ENCODE assay signal across 8 cellular contexts in genomic region chr15:69160141-69160975, GRCh38. TPM values are rescaled to one million over a fixed set of nuclear protein-coding genes. Genes with fewer than 3 reads are reported as not detected.
DNase-seq lines count a peak whose midpoint lies in the region; ATAC-seq and TF ChIP-seq lines count a peak whose summit lies in the region.

Gene GLCE, plus strand, starts transcription at chr15:69160635. Its CDS starts 95,172 bp downstream, at chr15:69255807.

- H3K36me3 ChIP-seq in PC-3 (ENCODE audit: low read depth, low read length) = no peaks in the 10 kb centered on the region

- peak within 1 kb of the TSS; percentile 75 for H3K4me3 ChIP-seq in Jurkat, Clone E6-1 (ENCODE audit: low read length)
- peak within 1 kb of the TSS; percentile 93 for H3K4me3 ChIP-seq in PC-3 (ENCODE audit: low read length)

- BruUV-seq in PC-3 (replicated peaks; lab: Mats Ljungman, UMichigan) = no TSS peak

- H2AFZ ChIP-seq in PC-3 (ENCODE audit: low read length) = peak within 1 kb of the TSS; percentile 81

- peak; percentile 92 for TF ChIP-seq POLR2A in erythroblast (IDR thresholded peaks at IDR 0.05; ENCODE audit: low read length)

- peaks cover 36% of the 10 kb centered on the region for H3K79me2 ChIP-seq in PC-3 (ENCODE audit: low read length)

- no peaks in the 10 kb centered on the region for H3F3A ChIP-seq in PC-3 (ENCODE audit: low read length, unreplicated experiment)

- peak within 1 kb of the TSS; percentile 93 for H3K9ac ChIP-seq in PC-3 (ENCODE audit: low read length)

- H3K9me3 Mint-ChIP-seq in activated T-cell treated with anti-CD3 and anti-CD28 coated beads, Interleukin-2, amount 50 U/mL, for 24 hours = no peaks in the 10 kb centered on the region

- H4K20me1 ChIP-seq in PC-3 (ENCODE audit: low read length) = no peaks in the 10 kb centered on the region

- peak within 1 kb of the TSS; percentile 92 for H3K4me3 Mint-ChIP-seq in activated T-cell treated with anti-CD3 and anti-CD28 coated beads, Interleukin-2, amount 50 U/mL, for 24 hours

- peak; percentile 95 for ATAC-seq in GM21619 (IDR thresholded peaks at IDR 0.05; ENCODE audit: unreplicated experiment)
- peak; percentile 91 for ATAC-seq in PC-3

- no peaks in the 10 kb centered on the region for H3K9me3 ChIP-seq in PC-3 (ENCODE audit: low read length)

- no peaks in the 10 kb centered on the region for H3K9me2 ChIP-seq in PC-3 (replicated peaks; ENCODE audit: low read length)

- H3K4me1 ChIP-seq in PC-3 (ENCODE audit: insufficient read depth, low read length) = peaks cover 21% of the 10 kb centered on the region

- peak within 1 kb of the TSS; percentile 78 for H3K27ac Mint-ChIP-seq in activated T-cell treated with anti-CD3 and anti-CD28 coated beads, Interleukin-2, amount 50 U/mL, for 24 hours

- peaks cover 16% of the 10 kb centered on the region for H3K4me1 Mint-ChIP-seq in activated T-cell treated with anti-CD3 and anti-CD28 coated beads, Interleukin-2, amount 50 U/mL, for 24 hours (ENCODE audit: low read depth)

- peak; percentile 85 for DNase-seq in DMS153 (lab: John Stamatoyannopoulos, UW)
- DNase-seq in Jurkat, Clone E6-1 (ENCODE audit: low read depth, low spot score) = peak; percentile 89
- DNase-seq in PC-3 = peak; percentile 97
- DNase-seq in activated T-cell treated with anti-CD3 and anti-CD28 coated beads, Interleukin-2, amount 50 U/mL, for 24 hours = peak; percentile 95
- peak; percentile 97 to 98 for DNase-seq in erythroblast (lab: John Stamatoyannopoulos, UW)
- DNase-seq in mucosa of gallbladder (ENCODE audit: low spot score) = peak; percentile 96
- peak; percentile 90 for DNase-seq in stimulated activated CD8-positive, alpha-beta memory T cell treated with anti-CD3 and anti-CD28 coated beads, Interleukin-4, amount 100 ng/mL, for 24 hours (ENCODE audit: low read depth)

- peak within 1 kb of the TSS; percentile 4; the same call in 1 of the 2 replicates for H3K27ac ChIP-seq in PC-3 (ENCODE audit: low read length)

- CTCF ChIA-PET in PC-3 (lab: Charles Lee) = interaction anchor here (0.5 to 1.2 kb wide), 2 partner anchors 83 to 126 kb away, joined by 3 to 8 read pairs; no protein-coding TSS in a partner anchor

- POLR2A ChIA-PET in PC-3 (lab: Charles Lee; ENCODE audit: unreplicated experiment) = interaction anchor here (0.5 to 0.7 kb wide), 2 partner anchors 51 to 67 kb away, joined by 3 to 8 read pairs; no protein-coding TSS in a partner anchor

- H3K27me3 ChIP-seq in PC-3 (ENCODE audit: low read length) = no peaks in the 10 kb centered on the region

- H3K27me3 Mint-ChIP-seq in activated T-cell treated with anti-CD3 and anti-CD28 coated beads, Interleukin-2, amount 50 U/mL, for 24 hours = peaks cover 12% of the 10 kb centered on the region

- intact Hi-C loops in PC-3 (cut with micrococcal nuclease) = loop anchor here (2.0 kb wide), 2 partner anchors 64 to 100 kb away; no protein-coding TSS in a partner anchor

- peak within 1 kb of the TSS; percentile 97 for H3K4me2 ChIP-seq in PC-3 (ENCODE audit: low read length)

- no peak for TF ChIP-seq CTCF in PC-3 (conservative IDR thresholded peaks at IDR 0.05; ENCODE audit: low read depth, low read length)

- peaks cover 5% of the 10 kb centered on the region for H3K36me3 Mint-ChIP-seq in activated T-cell treated with anti-CD3 and anti-CD28 coated beads, Interleukin-2, amount 50 U/mL, for 24 hours (ENCODE audit: low read depth)

RNA-seq across cellular contexts. Expression of gene GLCE, which starts in this region (rescaled TPM):
- polyA plus RNA-seq in Jurkat, Clone E6-1 (2012; ENCODE audit: insufficient read depth, insufficient read length) = 8.0 TPM
- total RNA-seq in PC-3 (2014; rRNA removed) = 11.1 and 15.4 TPM in 2 replicates
- total RNA-seq in mucosa of gallbladder = 21.8 TPM

Comparison
In these comparisons a context has a peak if more than half of its experiments do, and no peak if none do; other contexts are left out.
1. Peak in every context shown above with its lines: DNase-seq, ATAC-seq, H3K4me3 ChIP-seq and H3K27ac ChIP-seq.